Comparison of ENCODE assay signal across 1 cellular context in the genomic region with DNA sequence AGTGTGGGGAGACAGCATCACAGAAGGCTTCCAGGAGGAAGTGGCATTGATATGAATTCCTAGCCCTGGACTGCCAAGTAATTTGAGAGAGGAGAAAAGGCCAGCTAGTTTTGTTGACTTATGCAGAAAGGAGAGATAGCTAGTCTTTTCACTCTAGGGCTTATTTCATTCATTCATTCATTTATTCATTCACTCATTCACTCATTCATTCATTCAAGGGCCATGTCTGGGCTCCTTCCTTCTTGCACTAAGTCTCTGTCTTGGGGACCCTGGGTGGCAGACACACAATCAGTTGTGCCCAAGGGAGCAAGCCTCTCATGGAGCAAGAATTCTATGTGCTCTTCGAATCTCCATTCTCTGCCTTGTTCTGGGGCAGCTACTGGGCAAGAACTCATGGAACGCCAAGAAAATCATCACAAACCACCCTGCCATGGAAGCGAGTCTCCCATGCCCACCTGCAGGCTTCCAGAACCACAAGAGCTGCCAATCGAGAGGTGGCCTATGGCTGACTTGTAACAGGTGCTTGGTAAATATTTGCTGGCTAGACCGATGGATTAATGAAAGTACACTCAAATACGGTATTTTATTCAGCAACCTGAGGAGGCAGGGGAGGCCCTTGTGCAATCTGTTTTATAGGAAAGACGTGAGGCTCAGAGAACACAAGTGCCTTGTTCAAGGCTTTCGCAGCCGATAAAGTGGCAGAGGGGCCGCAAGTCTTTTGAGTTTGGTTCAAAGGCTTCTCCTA.
TF ChIP-seq lines count a peak whose summit lies in the region.

No MANE protein-coding gene starts in this region.

TF ChIP-seq in GM12878, 131 proteins besides CTCF, POLR2A, EP300 and RAD21:
- TF ChIP-seq, protein P1, sequence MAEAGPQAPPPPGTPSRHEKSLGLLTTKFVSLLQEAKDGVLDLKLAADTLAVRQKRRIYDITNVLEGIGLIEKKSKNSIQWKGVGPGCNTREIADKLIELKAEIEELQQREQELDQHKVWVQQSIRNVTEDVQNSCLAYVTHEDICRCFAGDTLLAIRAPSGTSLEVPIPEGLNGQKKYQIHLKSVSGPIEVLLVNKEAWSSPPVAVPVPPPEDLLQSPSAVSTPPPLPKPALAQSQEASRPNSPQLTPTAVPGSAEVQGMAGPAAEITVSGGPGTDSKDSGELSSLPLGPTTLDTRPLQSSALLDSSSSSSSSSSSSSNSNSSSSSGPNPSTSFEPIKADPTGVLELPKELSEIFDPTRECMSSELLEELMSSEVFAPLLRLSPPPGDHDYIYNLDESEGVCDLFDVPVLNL (IDR thresholded peaks at IDR 0.05; ENCODE audit: low read depth, low read length): no peak
- TF ChIP-seq ZNF24 (IDR thresholded peaks at IDR 0.05): peak; percentile 94
